Comparison of ENCODE assay signal across 8 cellular contexts in genomic region chr10:115417585-115418265, GRCh38.
DNase-seq lines count a peak whose midpoint lies in the region; ATAC-seq lines count a peak whose summit lies in the region.

No MANE protein-coding gene starts in this region.

- ATAC-seq in GM21367 (IDR thresholded peaks at IDR 0.05; ENCODE audit: unreplicated experiment) (peak; percentile 93), HG03442 (IDR thresholded peaks at IDR 0.05; ENCODE audit: unreplicated experiment) (peak; percentile 99)

- H3K27ac ChIP-seq in SJCRH30, result no peak overlapping the region

- H3K9me3 ChIP-seq in SJCRH30 (replicated peaks), result no peaks in the 10 kb centered on the region

- no peaks in the 10 kb centered on the region for H3K36me3 ChIP-seq in SJCRH30

- no peak overlapping the region for H3K4me3 ChIP-seq in SJCRH30

- H3K4me1 ChIP-seq in SJCRH30, result no peaks in the 10 kb centered on the region

- peak; percentile 40 for DNase-seq in DMS153 treated with DMSO at 0.1 percent for 48 hours (lab: John Stamatoyannopoulos, UW; ENCODE audit: unreplicated experiment)
- no peak for DNase-seq in DMS153 (lab: John Stamatoyannopoulos, UW)
- DNase-seq in SJCRH30, result peak; percentile 47 to 73
- peak; percentile 9 for DNase-seq in globus pallidus (ENCODE audit: low spot score)
- DNase-seq in mesenteric fat pad (ENCODE audit: low spot score), result no peak
- no peak for DNase-seq in NK-92 (lab: John Stamatoyannopoulos, UW; ENCODE audit: unreplicated experiment)

- no peaks in the 10 kb centered on the region for H3K27me3 ChIP-seq in SJCRH30

Comparison
In these comparisons a context has a peak if more than half of its experiments do, and no peak if none do; other contexts are left out.
1. DNase-seq: peak in DMS153 treated with DMSO at 0.1 percent for 48 hours (single experiment), SJCRH30 (2 of 2) and globus pallidus (single experiment); none in DMS153 (single experiment), mesenteric fat pad (single experiment) and NK-92 (single experiment).